ENCODE assay signal across 8 cellular contexts in the genomic region with DNA sequence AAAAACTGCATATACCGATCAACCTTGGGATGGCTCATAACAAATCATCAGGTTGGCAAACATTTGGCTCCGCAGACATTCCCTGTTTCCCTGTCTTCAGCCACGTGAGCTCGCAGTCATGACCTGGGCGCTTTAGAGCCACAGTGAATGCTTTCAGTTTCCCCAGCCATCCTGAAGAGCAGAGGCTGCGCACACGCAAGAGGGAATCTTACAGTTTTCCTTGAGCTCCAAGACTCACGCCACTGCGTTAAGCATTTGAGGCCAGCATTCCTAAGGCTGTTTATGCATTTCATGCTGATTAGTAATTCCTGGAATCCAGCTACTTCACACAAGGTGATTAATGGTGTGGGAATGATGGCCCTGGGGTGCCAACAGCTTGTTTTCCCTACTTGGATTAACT.
DNase-seq lines count a peak whose midpoint lies in the region; ATAC-seq, FAIRE-seq and TF ChIP-seq lines count a peak whose summit lies in the region.

No MANE protein-coding gene starts in this region.

- peaks cover 58% of the 10 kb centered on the region for H3K4me1 ChIP-seq in GM23248 (ENCODE audit: insufficient read depth)
- peaks cover 0 to 68% (median 57%) of the 10 kb centered on the region in 4 donors for H3K4me1 ChIP-seq in sigmoid colon
- H3K4me1 ChIP-seq in HepG2 (ENCODE audit: insufficient read depth, low read length), result peaks cover 26% of the 10 kb centered on the region

- H3F3A ChIP-seq in GM23248 (ENCODE audit: insufficient read depth), result peaks cover 56% of the 10 kb centered on the region

- H3K4me3 ChIP-seq in GM23248 (peak overlapping the region; percentile 53), foreskin fibroblast (ENCODE audit: low read depth in 1 of 2, low read length in 2 of 2) (no peak overlapping the region), sigmoid colon (peak overlapping the region in 2 of 4 donors; percentile 6 to 16), HepG2 (replicated peaks in 1 of 3; ENCODE audit: insufficient read depth in 1 of 3, low read depth in 2 of 3, low read length in 3 of 3) (no peak overlapping the region)

- no peak for TF ChIP-seq CTCF in foreskin fibroblast (IDR thresholded peaks at IDR 0.05; ENCODE audit: low read depth, low read length)
- TF ChIP-seq CTCF in sigmoid colon (IDR thresholded peaks at IDR 0.05), result no peak
- no peak for TF ChIP-seq CTCF in HepG2 (CRISPR knock-in tag; IDR thresholded peaks at IDR 0.05)

- H3K79me2 ChIP-seq in GM23248 (ENCODE audit: insufficient read depth) (0 out of 2 replicates have a peak, but pooled peaks cover 9% of the 10 kb centered on the region), HepG2 (ENCODE audit: insufficient read depth, low read length) (no peaks in the 10 kb centered on the region)

- H3K9me3 ChIP-seq in GM23248 (ENCODE audit: low read depth) (no peaks in the 10 kb centered on the region), sigmoid colon (no peaks in the 10 kb centered on the region), HepG2 (ENCODE audit: low read length) (no peaks in the 10 kb centered on the region), T-helper 17 cell (ENCODE audit: control insufficient read depth, low read length, poor library complexity, severe bottlenecking) (no peaks in the 10 kb centered on the region)

- peak; percentile 99 for DNase-seq in GM23248
- DNase-seq in T1000 (lab: John Stamatoyannopoulos, UW), result peak; percentile 52
- peak; percentile 95 to 96 for DNase-seq in foreskin fibroblast
- no peak for DNase-seq in sigmoid colon
- no peak for DNase-seq in NCI-H748 (lab: John Stamatoyannopoulos, UW; ENCODE audit: unreplicated experiment)
- no peak for DNase-seq in HepG2 (ENCODE audit: low spot score)
- no peak for DNase-seq in cerebellar cortex (ENCODE audit: low spot score)
- no peak for DNase-seq in T-helper 17 cell

- H3K9ac ChIP-seq in GM23248 (peak overlapping the region; percentile 81), HepG2 (ENCODE audit: insufficient read depth, low read depth, low read length) (no peak overlapping the region)

- peaks cover 25% of the 10 kb centered on the region for H3K27me3 Mint-ChIP-seq in T-helper 17 cell

- no peak for TF ChIP-seq POLR2A in sigmoid colon (IDR thresholded peaks at IDR 0.05)
- no peak for TF ChIP-seq POLR2A in HepG2 (IDR thresholded peaks at IDR 0.05; ENCODE audit: insufficient read depth in 1 of 2, low read depth in 2 of 2, low read length in 2 of 2)

- intact Hi-C loops in sigmoid colon (cut with DNase I), result loop anchor here (2.0 to 5.0 kb wide), 2 partner anchors 94 to 182 kb away; no protein-coding TSS in a partner anchor
- intact Hi-C loops in HepG2 (cut with micrococcal nuclease; ENCODE audit: unreplicated experiment), result no loop called here

- peak in 1 of 4 donors; percentile 79 for TF ChIP-seq EP300 in sigmoid colon (IDR thresholded peaks at IDR 0.05)
- TF ChIP-seq EP300 in HepG2 (IDR thresholded peaks at IDR 0.05; ENCODE audit: low read depth in 2 of 2, low read length in 2 of 2), result no peak
- no peak for TF ChIP-seq EP300 in HepG2 (CRISPR knock-in tag; IDR thresholded peaks at IDR 0.05; ENCODE audit: borderline replicate concordance)

- H3K4me2 ChIP-seq in GM23248 (ENCODE audit: unreplicated experiment), result peak overlapping the region; percentile 50
- H3K4me2 ChIP-seq in HepG2 (ENCODE audit: low read depth, low read length), result no peak overlapping the region

- in situ Hi-C loops in GM23248 (cut with MboI), result no loop called here
- in situ Hi-C loops in HepG2 (cut with HindIII; ENCODE audit: extremely low pct_ligation_motif_present, low pct_unique_long_range_greater_than_20kb), result no loop called here

- no peak overlapping the region for H3K27ac Mint-ChIP-seq in T-helper 17 cell

- peak overlapping the region; percentile 96 for H3K27ac ChIP-seq in GM23248
- peak overlapping the region; percentile 80 to 93 (median 84) for H3K27ac ChIP-seq in sigmoid colon
- no peak overlapping the region for H3K27ac ChIP-seq in HepG2 (ENCODE audit: extremely low read length, insufficient read depth, low read length)

- no peaks in the 10 kb centered on the region for H3K36me3 Mint-ChIP-seq in T-helper 17 cell (ENCODE audit: low read depth)

- CTCF ChIA-PET in HepG2 (lab: Yijun Ruan, JAX; ENCODE audit: low intra/inter-chr PET ratio, low total read pairs), result no interaction called here

- WGBS in GM23248 (ENCODE audit: low coverage in 1 of 2, low lambda C conversion rate in 2 of 2, missing lambda C conversion rate in 2 of 2), 2 experiments, result 13 to 15% methylated on average over 9 of the region's 9 CpGs
- 85 to 88% methylated on average over 9 of the region's 9 CpGs for WGBS in sigmoid colon, 2 donors
- WGBS in HepG2 (ENCODE audit: low lambda C conversion rate), result 91% methylated on average over 9 of the region's 9 CpGs

- TF ChIP-seq RAD21 in HepG2 (CRISPR knock-in tag; IDR thresholded peaks at IDR 0.05), result no peak

- POLR2A ChIA-PET in HepG2 (lab: Yijun Ruan, JAX), result no interaction called here

- no peaks in the 10 kb centered on the region for H4K20me1 ChIP-seq in GM23248 (ENCODE audit: insufficient read depth)
- no peaks in the 10 kb centered on the region for H4K20me1 ChIP-seq in HepG2 (ENCODE audit: insufficient read depth, low read length)

- FAIRE-seq in HepG2 (lab: Jason Lieb, UNC), result no peak

- ATAC-seq in HepG2 (no peak), T-helper 17 cell (no peak)

- H3K4me1 Mint-ChIP-seq in T-helper 17 cell, result peaks cover 2% of the 10 kb centered on the region

- no peaks in the 10 kb centered on the region for H3K9me2 ChIP-seq in GM23248 (ENCODE audit: insufficient read depth)

- H3K27me3 ChIP-seq in GM23248 (replicated peaks; ENCODE audit: insufficient read depth), result no peaks in the 10 kb centered on the region
- no peaks in the 10 kb centered on the region for H3K27me3 ChIP-seq in sigmoid colon
- no peaks in the 10 kb centered on the region for H3K27me3 ChIP-seq in HepG2 (ENCODE audit: control insufficient read depth in 1 of 2, insufficient read depth in 2 of 2, low read length in 2 of 2)

- BruUV-seq in HepG2 (replicated peaks; lab: Mats Ljungman, UMichigan), result no TSS peak

- no peak overlapping the region for H3K4me3 Mint-ChIP-seq in T-helper 17 cell

- H2AFZ ChIP-seq in GM23248 (peak overlapping the region; percentile 22; the same call in 1 of the 2 replicates), HepG2 (ENCODE audit: low read length) (no peak overlapping the region)

- H3K36me3 ChIP-seq in GM23248 (ENCODE audit: low read depth), result peaks cover 11% of the 10 kb centered on the region; the same call in 1 of the 2 replicates
- H3K36me3 ChIP-seq in sigmoid colon, result peaks cover 0 to 28% (median 13%) of the 10 kb centered on the region in 4 donors
- peaks cover 0 to 1% of the 10 kb centered on the region in 2 experiments; a peak in 1 of 5 replicates for H3K36me3 ChIP-seq in HepG2 (replicated peaks in 1 of 2; ENCODE audit: control insufficient read depth in 1 of 2, insufficient read depth in 2 of 2, low read length in 2 of 2)

TF ChIP-seq in HepG2, 621 proteins besides CTCF, POLR2A, EP300 and RAD21:
- TF ChIP-seq PLRG1 (conservative IDR thresholded peaks at IDR 0.05) (no peak), STAT5B (CRISPR knock-in tag; IDR thresholded peaks at IDR 0.05) (no peak), RARG (CRISPR knock-in tag; IDR thresholded peaks at IDR 0.05; ENCODE audit: low read depth) (no peak), ZNF766 (CRISPR knock-in tag; IDR thresholded peaks at IDR 0.05; ENCODE audit: borderline replicate concordance) (no peak)
- TF ChIP-seq, protein P1, sequence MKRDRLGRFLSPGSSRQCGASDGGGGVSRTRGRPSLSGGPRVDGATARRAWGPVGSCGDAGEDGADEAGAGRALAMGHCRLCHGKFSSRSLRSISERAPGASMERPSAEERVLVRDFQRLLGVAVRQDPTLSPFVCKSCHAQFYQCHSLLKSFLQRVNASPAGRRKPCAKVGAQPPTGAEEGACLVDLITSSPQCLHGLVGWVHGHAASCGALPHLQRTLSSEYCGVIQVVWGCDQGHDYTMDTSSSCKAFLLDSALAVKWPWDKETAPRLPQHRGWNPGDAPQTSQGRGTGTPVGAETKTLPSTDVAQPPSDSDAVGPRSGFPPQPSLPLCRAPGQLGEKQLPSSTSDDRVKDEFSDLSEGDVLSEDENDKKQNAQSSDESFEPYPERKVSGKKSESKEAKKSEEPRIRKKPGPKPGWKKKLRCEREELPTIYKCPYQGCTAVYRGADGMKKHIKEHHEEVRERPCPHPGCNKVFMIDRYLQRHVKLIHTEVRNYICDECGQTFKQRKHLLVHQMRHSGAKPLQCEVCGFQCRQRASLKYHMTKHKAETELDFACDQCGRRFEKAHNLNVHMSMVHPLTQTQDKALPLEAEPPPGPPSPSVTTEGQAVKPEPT (CRISPR knock-in tag; IDR thresholded peaks at IDR 0.05; ENCODE audit: low read depth), result no peak

Comparison
In these comparisons a context has a peak if more than half of its experiments do, and no peak if none do; other contexts are left out.
1. DNase-seq: peak in GM23248 (single experiment), T1000 (single experiment) and foreskin fibroblast (2 of 2); none in sigmoid colon (single experiment), NCI-H748 (single experiment), HepG2 (single experiment), cerebellar cortex (single experiment) and T-helper 17 cell (0 of 3).